In the genomic region with DNA sequence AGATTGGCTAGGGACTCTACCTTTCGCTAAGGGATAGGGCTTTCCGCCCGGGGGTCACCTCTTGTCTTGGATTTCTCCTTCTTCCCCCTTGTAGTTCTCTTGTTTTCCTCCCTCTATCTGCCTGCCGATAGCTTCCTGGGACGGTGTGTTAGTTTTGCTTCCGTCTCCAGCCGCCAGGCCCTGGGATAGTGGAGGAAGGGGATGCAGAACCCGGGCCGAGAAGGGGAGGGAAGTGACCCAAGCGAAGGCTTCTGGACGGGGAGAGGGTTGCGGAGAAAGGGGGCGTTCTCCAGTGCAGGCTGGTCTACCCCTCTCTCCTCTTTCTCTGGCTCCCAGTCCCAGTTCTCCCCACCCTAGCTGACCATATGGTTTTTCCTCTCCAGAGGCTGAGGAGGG, we compare ENCODE assay signal across 8 cellular contexts. TPM values are rescaled to one million over a fixed set of nuclear protein-coding genes. Genes with fewer than 3 reads are reported as not detected.
DNase-seq lines count a peak whose midpoint lies in the region; ATAC-seq and TF ChIP-seq lines count a peak whose summit lies in the region.

No MANE protein-coding gene starts in this region.

- no peaks in the 10 kb centered on the region for H3K9me3 ChIP-seq in stomach

- TF ChIP-seq POLR2A in stomach (IDR thresholded peaks at IDR 0.05) = no peak

- DNase-seq in CD1c-positive myeloid dendritic cell (ENCODE audit: extremely low spot score) (peak; percentile 29), HT1080 (ENCODE audit: low read depth) (peak; percentile 27), astrocyte of the cerebellum (ENCODE audit: low read depth) (no peak), islet precursor cell (peak; percentile 73), stomach (peak; percentile 35), T-helper 9 cell (no peak)
- DNase-seq in stimulated activated CD4-positive, alpha-beta T cell treated with anti-CD3 and anti-CD28 coated beads, Interleukin-15, amount 100 ng/mL, for 24 hours = no peak

- in situ Hi-C loops in astrocyte of the cerebellum (cut with HindIII; ENCODE audit: low sequenced_read_pairs) = no loop called here

- H3K36me3 ChIP-seq in stomach = peaks cover 4 to 24% (median 21%) of the 10 kb centered on the region in 4 donors

- peak overlapping the region; percentile 81 for H3K4me3 ChIP-seq in astrocyte of the cerebellum (ENCODE audit: low read depth, low read length)
- peak overlapping the region; percentile 53 to 63 (median 58) for H3K4me3 ChIP-seq in stomach

- ATAC-seq in HG02678 (IDR thresholded peaks at IDR 0.05; ENCODE audit: unreplicated experiment) = no peak

- no peaks in the 10 kb centered on the region for H3K27me3 ChIP-seq in stomach

- H3K27ac ChIP-seq in stomach = peak overlapping the region; percentile 84 to 93 (median 89)

- TF ChIP-seq CTCF in astrocyte of the cerebellum (IDR thresholded peaks at IDR 0.05; ENCODE audit: low read depth, low read length, missing control alignments) (no peak), stomach (IDR thresholded peaks at IDR 0.05) (peak in 1 of 7 experiments; percentile 6)

- WGBS in stomach, 5 donors = 13 to 20% (median 15%) methylated on average over 13 of the region's 13 CpGs

- intact Hi-C loops in stomach (cut with DNase I; ENCODE audit: low total_unique reads) = no loop called here

- no peak for TF ChIP-seq EP300 in stomach (IDR thresholded peaks at IDR 0.05)

- peaks cover 23 to 41% (median 37%) of the 10 kb centered on the region in 4 donors for H3K4me1 ChIP-seq in stomach

RNA-seq across cellular contexts. Expression of gene TUFT1, which starts 0.9 kb away (rescaled TPM):
- 7.2 and 9.3 TPM in 2 replicates for total RNA-seq in HT1080 (2014; rRNA removed; shearing (Covaris generic))
- polyA plus RNA-seq in HT1080 (2015; cell fraction: cytosol; rRNA removed) = 13.7 and 13.8 TPM in 2 replicates
- 17.0 and 18.5 TPM in 2 replicates for polyA plus RNA-seq in HT1080 (2015; cell fraction: nucleus; rRNA removed)
- total RNA-seq in stomach = 10 to 100 TPM in 3 of 5 donors, 1 to 10 TPM in 2; 1.2 to 30.4 (median 13.9) TPM
- polyA plus RNA-seq in stomach = 10 to 100 TPM in 2 of 3 donors, 1 to 10 TPM in 1; 9.0 to 15.4 (median 10.8) TPM

RNA-seq across cellular contexts. Expression of gene CGN, which starts 29.8 kb away (rescaled TPM):
- total RNA-seq in HT1080 (2014; rRNA removed; shearing (Covaris generic)) = 1.6 and 2.4 TPM in 2 replicates
- polyA plus RNA-seq in HT1080 (2015; cell fraction: cytosol; rRNA removed) = 0.10 TPM in 2 replicates
- 3.9 TPM in 2 replicates for polyA plus RNA-seq in HT1080 (2015; cell fraction: nucleus; rRNA removed)
- 100 to 1,000 TPM in 3 of 5 donors, 10 to 100 TPM in 2; 21.4 to 137 (median 118) TPM for total RNA-seq in stomach
- 10 to 100 TPM; 14.0 to 22.0 (median 21.2) TPM for polyA plus RNA-seq in stomach

Comparison
In these comparisons a context has a peak if more than half of its experiments do, and no peak if none do; other contexts are left out.
1. DNase-seq: peak in CD1c-positive myeloid dendritic cell (single experiment), HT1080 (single experiment), islet precursor cell (single experiment) and stomach (single experiment); none in astrocyte of the cerebellum (single experiment), T-helper 9 cell (single experiment) and stimulated activated CD4-positive, alpha-beta T cell treated with anti-CD3 and anti-CD28 coated beads, Interleukin-15, amount 100 ng/mL, for 24 hours (single experiment).